Comparison of ENCODE assay signal across 1 cellular context in genomic region chr9:33415152-33416038, GRCh38.
TF ChIP-seq lines count a peak whose summit lies in the region.

No MANE protein-coding gene starts in this region.

TF ChIP-seq in HepG2, 621 proteins besides CTCF, POLR2A, EP300 and RAD21 (continued from another document and continues in another):
- peak; percentile 87; the same call in 1 of the 2 replicates for TF ChIP-seq ZNF580 (CRISPR knock-in tag; IDR thresholded peaks at IDR 0.05; ENCODE audit: borderline replicate concordance, low read depth)
- 0 out of 2 replicates have a peak, but pooled peaks have one; percentile 49 for TF ChIP-seq ZNF468 (CRISPR knock-in tag; IDR thresholded peaks at IDR 0.05)
- no peak for TF ChIP-seq ZNF570 (CRISPR knock-in tag; IDR thresholded peaks at IDR 0.05; ENCODE audit: borderline replicate concordance)
- no peak for TF ChIP-seq GABPA (IDR thresholded peaks at IDR 0.05; ENCODE audit: low read depth, low read length)
- TF ChIP-seq GABPA (CRISPR knock-in tag; IDR thresholded peaks at IDR 0.05; ENCODE audit: low read depth): peak; percentile 70
- peak; percentile 93 for TF ChIP-seq ZNF710 (CRISPR knock-in tag; IDR thresholded peaks at IDR 0.05; ENCODE audit: borderline replicate concordance)
- TF ChIP-seq NR2F1 (CRISPR knock-in tag; IDR thresholded peaks at IDR 0.05): peak; percentile 61 to 89; a peak in 3 of 4 replicates
- peak; percentile 99 for TF ChIP-seq ZNF772 (CRISPR knock-in tag; IDR thresholded peaks at IDR 0.05)
- TF ChIP-seq ONECUT2 (CRISPR knock-in tag; IDR thresholded peaks at IDR 0.05): peak; percentile 44; the same call in 1 of the 2 replicates
- no peak for TF ChIP-seq ATF5 (CRISPR knock-in tag; IDR thresholded peaks at IDR 0.05; ENCODE audit: low read depth)
- peak; percentile 84 for TF ChIP-seq AKAP8 (CRISPR knock-in tag; IDR thresholded peaks at IDR 0.05)
- no peak for TF ChIP-seq NFRKB (IDR thresholded peaks at IDR 0.05)
- peak; percentile 85 for TF ChIP-seq MED8 (CRISPR knock-in tag; IDR thresholded peaks at IDR 0.05; ENCODE audit: insufficient replicate concordance)
- TF ChIP-seq ZSCAN31 (CRISPR knock-in tag; IDR thresholded peaks at IDR 0.05; ENCODE audit: low read depth): peak; percentile 97
- TF ChIP-seq ZKSCAN1 (IDR thresholded peaks at IDR 0.05; ENCODE audit: low read length): 0 out of 2 replicates have a peak, but pooled peaks have one; percentile 44
- peak; percentile 62 for TF ChIP-seq PRPF4 (IDR thresholded peaks at IDR 0.05; ENCODE audit: low read depth, low read length, poor library complexity, severe bottlenecking)
- no peak for TF ChIP-seq RBM22 (optimal IDR thresholded peaks at IDR 0.05; ENCODE audit: low read length)
- peak; percentile 74 for TF ChIP-seq ZHX2 (IDR thresholded peaks at IDR 0.05; ENCODE audit: low read depth)
- TF ChIP-seq ZHX2 (CRISPR knock-in tag; IDR thresholded peaks at IDR 0.05; ENCODE audit: borderline replicate concordance): no peak; the same call in 1 of the 2 replicates
- no peak for TF ChIP-seq RARG (CRISPR knock-in tag; IDR thresholded peaks at IDR 0.05; ENCODE audit: low read depth)
- TF ChIP-seq ZNF737 (CRISPR knock-in tag; IDR thresholded peaks at IDR 0.05; ENCODE audit: borderline replicate concordance): no peak
- peak; percentile 82; the same call in 1 of the 2 replicates for TF ChIP-seq NFKB2 (CRISPR knock-in tag; IDR thresholded peaks at IDR 0.05; ENCODE audit: borderline replicate concordance)
- no peak for TF ChIP-seq BRD4 (CRISPR knock-in tag; IDR thresholded peaks at IDR 0.05)
- TF ChIP-seq ZNF83 (CRISPR knock-in tag; IDR thresholded peaks at IDR 0.05; ENCODE audit: borderline replicate concordance): no peak
- peak; percentile 99 for TF ChIP-seq GFI1 (CRISPR knock-in tag; IDR thresholded peaks at IDR 0.05; ENCODE audit: borderline replicate concordance)
- TF ChIP-seq JUNB (CRISPR knock-in tag; IDR thresholded peaks at IDR 0.05; ENCODE audit: borderline replicate concordance): peak; percentile 87
- peak; percentile 89 for TF ChIP-seq ZEB1 (IDR thresholded peaks at IDR 0.05; ENCODE audit: insufficient replicate concordance, low read depth)
- TF ChIP-seq SP2 (CRISPR knock-in tag; IDR thresholded peaks at IDR 0.05): no peak
- no peak for TF ChIP-seq TRIM22 (IDR thresholded peaks at IDR 0.05)
- TF ChIP-seq MAFF (IDR thresholded peaks at IDR 0.05; ENCODE audit: low read depth, low read length): no peak
- peak; percentile 96 for TF ChIP-seq ISL2 (CRISPR knock-in tag; IDR thresholded peaks at IDR 0.05)
- peak; percentile 53; the same call in 1 of the 2 replicates for TF ChIP-seq SMAD1 (CRISPR knock-in tag; IDR thresholded peaks at IDR 0.05; ENCODE audit: borderline replicate concordance, low read depth)
- TF ChIP-seq GRHL1 (CRISPR knock-in tag; conservative IDR thresholded peaks at IDR 0.05): no peak
- TF ChIP-seq ZBTB14 (CRISPR knock-in tag; IDR thresholded peaks at IDR 0.05): no peak
- peak; percentile 95 for TF ChIP-seq FOXK1 (CRISPR knock-in tag; IDR thresholded peaks at IDR 0.05; ENCODE audit: borderline replicate concordance, low read depth)
- TF ChIP-seq YEATS4 (CRISPR knock-in tag; IDR thresholded peaks at IDR 0.05; ENCODE audit: borderline replicate concordance): peak; percentile 83; the same call in 1 of the 2 replicates
- TF ChIP-seq ARID4A (CRISPR knock-in tag; IDR thresholded peaks at IDR 0.05; ENCODE audit: borderline replicate concordance): peak; percentile 81; the same call in 1 of the 2 replicates
- no peak for TF ChIP-seq HNRNPUL1 (IDR thresholded peaks at IDR 0.05; ENCODE audit: low read depth, low read length)
